In the genomic region with DNA sequence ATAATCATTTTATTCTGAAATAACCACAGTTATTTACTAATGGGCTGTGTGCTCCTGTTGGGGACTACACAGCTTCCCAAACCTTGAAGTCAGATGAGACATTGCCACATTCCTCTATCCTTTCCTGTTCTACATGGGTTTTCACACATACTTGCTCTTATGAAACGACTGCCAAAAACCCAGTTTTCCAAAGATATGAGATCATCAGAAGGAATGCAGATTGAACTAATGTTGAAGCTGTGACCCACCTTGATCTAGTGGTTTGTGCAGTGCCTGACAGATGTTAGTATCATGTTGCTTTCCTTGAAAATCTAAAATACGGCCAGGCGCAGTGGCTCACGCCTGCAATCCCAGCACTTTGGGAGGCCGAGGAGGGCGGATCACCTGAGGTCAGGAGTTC, we compare ENCODE assay signal across 9 cellular contexts.
DNase-seq lines count a peak whose midpoint lies in the region; ATAC-seq and TF ChIP-seq lines count a peak whose summit lies in the region.
"Had no signal": no experiment of that assay in that cellular context is flagged by ENCODE, and none has a peak within 500 bp of the region (broad histone marks: within the 10 kb centered on the region; RNA-seq: fewer than 3 reads in every experiment).

No MANE protein-coding gene starts in this region.

- no peak for TF ChIP-seq CTCF in HCT116 (IDR thresholded peaks at IDR 0.05 in 2 of 3, conservative IDR thresholded peaks at IDR 0.05 in 1 of 3; ENCODE audit: borderline replicate concordance in 1 of 3, insufficient read depth in 1 of 3, low read depth in 2 of 3, low read length in 2 of 3)
- no peak for TF ChIP-seq CTCF in hepatocyte (IDR thresholded peaks at IDR 0.05; ENCODE audit: poor library complexity)
- TF ChIP-seq CTCF in tibial nerve (IDR thresholded peaks at IDR 0.05), result no peak

- H3K79me2 ChIP-seq in HCT116 (ENCODE audit: insufficient read depth, low read length), result no peaks in the 10 kb centered on the region
- no peaks in the 10 kb centered on the region for H3K79me2 ChIP-seq in hepatocyte

- no TSS peak for BruUV-seq in HCT116 (replicated peaks; lab: Mats Ljungman, UMichigan)

- RAD21 ChIA-PET in HCT116 (lab: Charles Lee; ENCODE audit: low non-redundant PET in 1 of 2, low total read pairs in 2 of 2, uncharacterized antibody in 2 of 2, unreplicated experiment in 2 of 2), result no interaction called here

- intact Hi-C loops in HCT116 (cut with micrococcal nuclease), result no loop called here
- intact Hi-C loops in activated T-helper 2 cell treated with anti-CD3 and anti-CD28 coated beads, Interferon-gamma antibody, Interleukin-2, Interleukin-4, amounts not matched to agents 10 μg/mL and 5 μg/mL and 100 μg/mL, durations not matched to agents 14 hours and 24 hours and 36 hours (cut with micrococcal nuclease), result no loop called here

- peaks cover 14 to 16% of the 10 kb centered on the region in 2 experiments for H3K4me1 ChIP-seq in HCT116 (ENCODE audit: control insufficient read depth in 1 of 2, insufficient read depth in 2 of 2, low read length in 2 of 2)
- peaks cover 13% of the 10 kb centered on the region for H3K4me1 ChIP-seq in hepatocyte (ENCODE audit: insufficient read depth)
- H3K4me1 ChIP-seq in tibial nerve, result peaks cover 0 to 35% (median 14%) of the 10 kb centered on the region in 4 donors

- no peak for TF ChIP-seq POLR2A in HCT116 (IDR thresholded peaks at IDR 0.05; ENCODE audit: borderline replicate concordance, extremely low read depth, insufficient read depth, insufficient read length)
- TF ChIP-seq POLR2A in tibial nerve (IDR thresholded peaks at IDR 0.05), result no peak

- H3K9ac ChIP-seq in HCT116 (ENCODE audit: low read length), result no peak overlapping the region

- CTCF ChIA-PET in HCT116 (lab: Charles Lee), result no interaction called here

- H3K36me3 ChIP-seq in HCT116 (ENCODE audit: control insufficient read depth in 1 of 2, insufficient read depth in 2 of 2, low read length in 2 of 2), result no peaks in the 10 kb centered on the region
- H3K36me3 ChIP-seq in hepatocyte (replicated peaks; ENCODE audit: insufficient read depth, low read depth), result no peaks in the 10 kb centered on the region
- no peaks in the 10 kb centered on the region for H3K36me3 ChIP-seq in tibial nerve

- no peak overlapping the region for H3K4me3 ChIP-seq in HCT116 (replicated peaks in 1 of 2; ENCODE audit: low read depth in 1 of 2, low read length in 2 of 2)
- H3K4me3 ChIP-seq in hepatocyte, result no peak overlapping the region
- no peak overlapping the region for H3K4me3 ChIP-seq in tibial nerve

- H3K27ac Mint-ChIP-seq in activated T-helper 2 cell treated with anti-CD3 and anti-CD28 coated beads, Interferon-gamma antibody, Interleukin-2, Interleukin-4, amounts not matched to agents 10 μg/mL and 5 μg/mL and 100 μg/mL, durations not matched to agents 14 hours and 24 hours and 36 hours, result no peak overlapping the region
- H3K27ac Mint-ChIP-seq: stimulated activated effector memory CD8-positive, alpha-beta T cell treated with anti-CD3 and anti-CD28 coated beads, Interleukin-12 subunit alpha, Interleukin-12 subunit beta, amount 100 ng/mL, for 72 hours had no signal

- H3K9me2 ChIP-seq in HCT116 (ENCODE audit: insufficient read depth) (no peaks in the 10 kb centered on the region), hepatocyte (replicated peaks; ENCODE audit: insufficient read depth) (no peaks in the 10 kb centered on the region)

- no peak overlapping the region for H2AFZ ChIP-seq in HCT116 (ENCODE audit: low read depth, low read length, poor library complexity, severe bottlenecking)
- no peak overlapping the region for H2AFZ ChIP-seq in hepatocyte

- H3K27me3 Mint-ChIP-seq in activated T-helper 2 cell treated with anti-CD3 and anti-CD28 coated beads, Interferon-gamma antibody, Interleukin-2, Interleukin-4, amounts not matched to agents 10 μg/mL and 5 μg/mL and 100 μg/mL, durations not matched to agents 14 hours and 24 hours and 36 hours (ENCODE audit: low read depth), result no peaks in the 10 kb centered on the region

- peak in 1 of 2 donors; percentile 77 for TF ChIP-seq EP300 in tibial nerve (IDR thresholded peaks at IDR 0.05)

- H3K4me1 Mint-ChIP-seq in activated T-helper 2 cell treated with anti-CD3 and anti-CD28 coated beads, Interferon-gamma antibody, Interleukin-2, Interleukin-4, amounts not matched to agents 10 μg/mL and 5 μg/mL and 100 μg/mL, durations not matched to agents 14 hours and 24 hours and 36 hours (ENCODE audit: low read depth), result no peaks in the 10 kb centered on the region

- H3K9me3 ChIP-seq in HCT116 (ENCODE audit: control insufficient read depth in 1 of 2, insufficient read depth in 1 of 2, low read depth in 1 of 2, low read length in 2 of 2), result no peaks in the 10 kb centered on the region
- no peaks in the 10 kb centered on the region for H3K9me3 ChIP-seq in hepatocyte (ENCODE audit: low read depth)
- H3K9me3 ChIP-seq in tibial nerve, result no peaks in the 10 kb centered on the region

- no peak for TF ChIP-seq RAD21 in HCT116 (IDR thresholded peaks at IDR 0.05; ENCODE audit: low read depth)

- POLR2A ChIA-PET in HCT116 (lab: Charles Lee), result no interaction called here

- DNase-seq in HCT116 (ENCODE audit: low read depth, low spot score) (no peak), amniotic epithelial cell (ENCODE audit: low read depth) (peak; percentile 96), hepatocyte (ENCODE audit: low spot score) (no peak), tibial nerve (ENCODE audit: low spot score in 2 of 2) (peak in 1 of 2 donors; percentile 51), DMS153 (lab: John Stamatoyannopoulos, UW) (no peak)
- no peak for DNase-seq in activated T-helper 2 cell treated with anti-CD3 and anti-CD28 coated beads, Interferon-gamma antibody, Interleukin-2, Interleukin-4, amounts not matched to agents 10 μg/mL and 5 μg/mL and 100 μg/mL, durations not matched to agents 14 hours and 24 hours and 36 hours (ENCODE audit: low spot score)
- DNase-seq: effector memory CD4-positive, alpha-beta T cell had no signal

- no peak overlapping the region for H3K4me3 Mint-ChIP-seq in activated T-helper 2 cell treated with anti-CD3 and anti-CD28 coated beads, Interferon-gamma antibody, Interleukin-2, Interleukin-4, amounts not matched to agents 10 μg/mL and 5 μg/mL and 100 μg/mL, durations not matched to agents 14 hours and 24 hours and 36 hours (ENCODE audit: low read depth)
- H3K4me3 Mint-ChIP-seq: stimulated activated effector memory CD8-positive, alpha-beta T cell treated with anti-CD3 and anti-CD28 coated beads, Interleukin-12 subunit alpha, Interleukin-12 subunit beta, amount 100 ng/mL, for 72 hours had no signal

- 72% methylated on average over 6 of the region's 6 CpGs for WGBS in hepatocyte (ENCODE audit: low lambda C conversion rate, missing lambda C conversion rate)
- WGBS in tibial nerve, 2 donors, result 68 to 83% methylated on average over 6 of the region's 6 CpGs

- ATAC-seq in HCT116, result peak; percentile 54
- no peak for ATAC-seq in GM19463 (IDR thresholded peaks at IDR 0.05; ENCODE audit: unreplicated experiment)
- ATAC-seq: stimulated activated effector memory CD8-positive, alpha-beta T cell treated with anti-CD3 and anti-CD28 coated beads, Interleukin-12 subunit alpha, Interleukin-12 subunit beta, amount 100 ng/mL, for 72 hours had no signal

- peak overlapping the region; percentile 43 for H3K4me2 ChIP-seq in HCT116 (ENCODE audit: low read length)
- H3K4me2 ChIP-seq in hepatocyte, result no peak overlapping the region

- H3K27me3 ChIP-seq in HCT116 (ENCODE audit: insufficient read depth, low read length) (no peaks in the 10 kb centered on the region), hepatocyte (no peaks in the 10 kb centered on the region), tibial nerve (no peaks in the 10 kb centered on the region)

- H4K20me1 ChIP-seq in HCT116 (ENCODE audit: insufficient read depth) (no peaks in the 10 kb centered on the region), hepatocyte (ENCODE audit: insufficient read depth, poor library complexity, severe bottlenecking) (no peaks in the 10 kb centered on the region)

- no peaks in the 10 kb centered on the region for H3K36me3 Mint-ChIP-seq in activated T-helper 2 cell treated with anti-CD3 and anti-CD28 coated beads, Interferon-gamma antibody, Interleukin-2, Interleukin-4, amounts not matched to agents 10 μg/mL and 5 μg/mL and 100 μg/mL, durations not matched to agents 14 hours and 24 hours and 36 hours (ENCODE audit: low read depth)
- H3K36me3 Mint-ChIP-seq: stimulated activated effector memory CD8-positive, alpha-beta T cell treated with anti-CD3 and anti-CD28 coated beads, Interleukin-12 subunit alpha, Interleukin-12 subunit beta, amount 100 ng/mL, for 72 hours had no signal

- 0 out of 2 replicates have a peak overlapping the region, but pooled peaks have one; percentile 8 for H3K27ac ChIP-seq in HCT116 (ENCODE audit: low read depth, low read length)
- peak overlapping the region; percentile 57 for H3K27ac ChIP-seq in hepatocyte
- H3K27ac ChIP-seq in tibial nerve, result peak overlapping the region in 3 of 4 donors; percentile 28 to 81 (median 74)

- peaks cover 2% of the 10 kb centered on the region for H3K9me3 Mint-ChIP-seq in activated T-helper 2 cell treated with anti-CD3 and anti-CD28 coated beads, Interferon-gamma antibody, Interleukin-2, Interleukin-4, amounts not matched to agents 10 μg/mL and 5 μg/mL and 100 μg/mL, durations not matched to agents 14 hours and 24 hours and 36 hours
- H3K9me3 Mint-ChIP-seq: stimulated activated effector memory CD8-positive, alpha-beta T cell treated with anti-CD3 and anti-CD28 coated beads, Interleukin-12 subunit alpha, Interleukin-12 subunit beta, amount 100 ng/mL, for 72 hours had no signal

TF ChIP-seq in HCT116, 20 proteins besides CTCF, POLR2A, EP300 and RAD21 (continues in another document):
- TF ChIP-seq ELF1 (IDR thresholded peaks at IDR 0.05; ENCODE audit: borderline replicate concordance, low read depth), result no peak
- TF ChIP-seq POLR2AphosphoS5 (IDR thresholded peaks at IDR 0.05; ENCODE audit: low read depth, low read length), result no peak
- TF ChIP-seq ZFX (IDR thresholded peaks at IDR 0.05), result no peak
- TF ChIP-seq EZH2phosphoT487 (IDR thresholded peaks at IDR 0.05; ENCODE audit: borderline replicate concordance), result no peak
- TF ChIP-seq, protein P1, sequence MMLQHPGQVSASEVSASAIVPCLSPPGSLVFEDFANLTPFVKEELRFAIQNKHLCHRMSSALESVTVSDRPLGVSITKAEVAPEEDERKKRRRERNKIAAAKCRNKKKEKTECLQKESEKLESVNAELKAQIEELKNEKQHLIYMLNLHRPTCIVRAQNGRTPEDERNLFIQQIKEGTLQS (IDR thresholded peaks at IDR 0.05), result no peak
- no peak for TF ChIP-seq SP1 (IDR thresholded peaks at IDR 0.05; ENCODE audit: low read depth)

Comparison
In these comparisons a context has a peak if more than half of its experiments do, and no peak if none do; other contexts are left out.
1. H3K27ac ChIP-seq: peak in every context shown above with its lines; median percentile 74 in tibial nerve; 57 in hepatocyte; 8 in HCT116.